8 cellular contexts compared by ENCODE assay signal in genomic region chr10:4767033-4767814, GRCh38. TPM values are rescaled to one million over a fixed set of nuclear protein-coding genes. Genes with fewer than 3 reads are reported as not detected.
DNase-seq lines count a peak whose midpoint lies in the region; ATAC-seq, FAIRE-seq and TF ChIP-seq lines count a peak whose summit lies in the region.

No MANE protein-coding gene starts in this region.

- H3K9ac ChIP-seq in IMR-90 (ENCODE audit: low read depth, low read length), result peak overlapping the region; percentile 22; the same call in 1 of the 2 replicates

- no peak overlapping the region for H2AFZ ChIP-seq in IMR-90 (replicated peaks; ENCODE audit: low read length, poor library complexity)

- CTCF ChIA-PET in IMR-90 (lab: Yijun Ruan, JAX), result interaction anchor here (0.6 to 3.0 kb wide), 6 partner anchors 97 to 1569 kb away, joined by 3 to 15 read pairs (median 4); no protein-coding TSS in a partner anchor
- CTCF ChIA-PET in MCF 10A (lab: Yijun Ruan, JAX), result interaction anchor here (0.5 to 8.2 kb wide), 35 partner anchors 10 to 1584 kb away, joined by 3 to 70 read pairs (median 4); no protein-coding TSS in a partner anchor

- peak overlapping the region; percentile 92 for H3K14ac ChIP-seq in IMR-90 (replicated peaks; ENCODE audit: low read depth, low read length)

- peak overlapping the region; percentile 81; the same call in 1 of the 2 replicates for H3K56ac ChIP-seq in IMR-90 (ENCODE audit: extremely low read depth, insufficient read depth, low read length)

- in situ Hi-C loops in IMR-90 (cut with MboI; ENCODE audit: low sequenced_read_pairs), result loop anchor here (10.0 to 25.0 kb wide), 4 partner anchors 505 to 1572 kb away; no protein-coding TSS in a partner anchor

- H4K20me1 ChIP-seq in IMR-90 (ENCODE audit: insufficient read depth, low read length), result no peaks in the 10 kb centered on the region

- H4K91ac ChIP-seq in IMR-90 (ENCODE audit: insufficient read depth, low read depth, low read length), result peak overlapping the region; percentile 61

- H2BK5ac ChIP-seq in IMR-90 (ENCODE audit: low read depth, low read length, poor library complexity, severe bottlenecking), result peak overlapping the region; percentile 88

- TF ChIP-seq POLR2A in IMR-90 (IDR thresholded peaks at IDR 0.05; ENCODE audit: low read depth, low read length) (no peak), vagina (IDR thresholded peaks at IDR 0.05) (no peak)

- H3K27me3 ChIP-seq in IMR-90 (ENCODE audit: control insufficient read depth, insufficient read depth, low read length) (no peaks in the 10 kb centered on the region), vagina (no peaks in the 10 kb centered on the region)

- DNase-seq in COR-L47 (lab: John Stamatoyannopoulos, UW) (peak; percentile 2), IMR-90 (peak; percentile 66), MCF 10A (ENCODE audit: unreplicated experiment) (peak; percentile 57), kidney glomerular epithelial cell (lab: John Stamatoyannopoulos, UW) (peak; percentile 72), vagina (ENCODE audit: extremely low spot score in 2 of 2) (no peak), HTR-8/SVneo (ENCODE audit: insufficient read length, low spot score) (no peak)

- TF ChIP-seq CTCF in IMR-90 (conservative IDR thresholded peaks at IDR 0.05; ENCODE audit: low read depth, low read length), result peak; percentile 76
- TF ChIP-seq CTCF in MCF 10A (IDR thresholded peaks at IDR 0.05; ENCODE audit: unreplicated experiment), result peak; percentile 78
- peak; percentile 44 to 86 (median 80) for TF ChIP-seq CTCF in vagina (IDR thresholded peaks at IDR 0.05)

- intact Hi-C loops in IMR-90 (cut with micrococcal nuclease), result loop anchor here (1.0 to 10.0 kb wide), 7 partner anchors 104 to 1570 kb away; no protein-coding TSS in a partner anchor
- intact Hi-C loops in MCF 10A (cut with micrococcal nuclease), result loop anchor here (1.0 to 2.0 kb wide), 7 partner anchors 88 to 1528 kb away; no protein-coding TSS in a partner anchor
- intact Hi-C loops in vagina (cut with DNase I), result no loop called here

- peak overlapping the region; percentile 99 for H2AK5ac ChIP-seq in IMR-90 (ENCODE audit: low read depth, low read length)

- H4K8ac ChIP-seq in IMR-90 (ENCODE audit: low read depth in 2 of 2, low read length in 2 of 2), result peak overlapping the region; percentile 53 to 94

- no peaks in the 10 kb centered on the region for H3K9me3 ChIP-seq in IMR-90 (ENCODE audit: control insufficient read depth, insufficient read depth, low read length)
- no peaks in the 10 kb centered on the region for H3K9me3 ChIP-seq in vagina

- peak overlapping the region; percentile 95 for H3K4ac ChIP-seq in IMR-90 (ENCODE audit: low read depth, low read length)

- peak; percentile 83 for TF ChIP-seq RAD21 in IMR-90 (IDR thresholded peaks at IDR 0.05; ENCODE audit: low read length)

- peak overlapping the region; percentile 70; the same call in 1 of the 2 replicates for H4K5ac ChIP-seq in IMR-90 (ENCODE audit: low read depth, low read length)

- no peaks in the 10 kb centered on the region for H3K27me3 Mint-ChIP-seq in MCF 10A (ENCODE audit: insufficient read depth, unreplicated experiment)

- no CpG with 5 or more reads among the region's 7 CpGs for WGBS in IMR-90 (ENCODE audit: extremely low coverage in 2 of 2, insufficient read length in 1 of 2), 2 experiments

- H3K79me1 ChIP-seq in IMR-90 (ENCODE audit: low read depth in 1 of 2, low read length in 2 of 2), result peaks cover 15 to 44% of the 10 kb centered on the region in 2 experiments; a peak in 3 of 4 replicates

- peak overlapping the region; percentile 76 for H3K27ac Mint-ChIP-seq in MCF 10A (ENCODE audit: low read depth, unreplicated experiment)

- peak overlapping the region; percentile 99 for H2BK120ac ChIP-seq in IMR-90 (ENCODE audit: low read depth, low read length)

- no peak overlapping the region for H2AK9ac ChIP-seq in IMR-90 (replicated peaks; ENCODE audit: low read depth, low read length, poor library complexity)

- peak overlapping the region; percentile 99 for H2BK15ac ChIP-seq in IMR-90 (ENCODE audit: low read depth, low read length)

- H3K9me3 Mint-ChIP-seq in MCF 10A (ENCODE audit: unreplicated experiment), result no peaks in the 10 kb centered on the region

- no TSS peak for BruUV-seq in IMR-90 (replicated peaks; lab: Mats Ljungman, UMichigan)
- no TSS peak for BruUV-seq in MCF 10A (replicated peaks; lab: Mats Ljungman, UMichigan)

- POLR2A ChIA-PET in IMR-90 (lab: Charles Lee; ENCODE audit: unreplicated experiment), result no interaction called here
- POLR2A ChIA-PET in MCF 10A (lab: Yijun Ruan, JAX), result interaction anchor here (0.6 to 6.9 kb wide), 21 partner anchors 8 to 1570 kb away, joined by 3 to 78 read pairs (median 5); partner anchors contain the start of gene KLF6

- H3K18ac ChIP-seq in IMR-90 (ENCODE audit: low read depth, low read length), result peak overlapping the region; percentile 78; the same call in 1 of the 2 replicates

- peak overlapping the region; percentile 100 for H2BK20ac ChIP-seq in IMR-90 (ENCODE audit: low read depth, low read length)

- peak overlapping the region; percentile 81 for H3K23ac ChIP-seq in IMR-90 (ENCODE audit: low read depth, low read length)

- H3K4me3 Mint-ChIP-seq in MCF 10A (ENCODE audit: unreplicated experiment), result no peak overlapping the region

- dilution Hi-C loops in IMR-90 (cut with HindIII; ENCODE audit: low sequenced_read_pairs, unreplicated experiment), result no loop called here

- no peak for ATAC-seq in IMR-90 (ENCODE audit: low read depth)
- ATAC-seq in HG03571 (IDR thresholded peaks at IDR 0.05; ENCODE audit: unreplicated experiment), result no peak
- no peak for ATAC-seq in HG02642 (IDR thresholded peaks at IDR 0.05; ENCODE audit: poor library complexity, unreplicated experiment)

- H3K27ac ChIP-seq in IMR-90 (ENCODE audit: insufficient read depth, low read length) (peak overlapping the region; percentile 57), vagina (peak overlapping the region; percentile 65)

- H3K36me3 Mint-ChIP-seq in MCF 10A (ENCODE audit: insufficient read depth, unreplicated experiment), result no peaks in the 10 kb centered on the region

- H3K9me1 ChIP-seq in IMR-90 (ENCODE audit: insufficient read depth, low read length), result peaks cover 4% of the 10 kb centered on the region

- no peaks in the 10 kb centered on the region for H3K36me3 ChIP-seq in IMR-90 (ENCODE audit: control insufficient read depth, insufficient read depth, low read length)
- no peaks in the 10 kb centered on the region for H3K36me3 ChIP-seq in vagina

- no peak for FAIRE-seq in HTR-8/SVneo (lab: Jason Lieb, UNC)

- no peak overlapping the region for H3K4me2 ChIP-seq in IMR-90 (ENCODE audit: low read depth, low read length)

- H3K4me3 ChIP-seq in IMR-90 (ENCODE audit: insufficient read depth, low read depth, low read length) (no peak overlapping the region), vagina (no peak overlapping the region)

- H3K4me1 ChIP-seq in IMR-90 (ENCODE audit: control insufficient read depth, insufficient read depth, low read length), result peaks cover 22% of the 10 kb centered on the region
- H3K4me1 ChIP-seq in vagina, result peaks cover 16% of the 10 kb centered on the region

- peaks cover 31% of the 10 kb centered on the region for H3K4me1 Mint-ChIP-seq in MCF 10A (ENCODE audit: insufficient read depth, unreplicated experiment)

TF ChIP-seq in IMR-90, 13 proteins besides CTCF, POLR2A, EP300 and RAD21:
- TF ChIP-seq NFE2L2 (IDR thresholded peaks at IDR 0.05; ENCODE audit: low read depth, low read length) (no peak), SMC3 (IDR thresholded peaks at IDR 0.05; ENCODE audit: low read depth, low read length) (peak; percentile 71), MAFK (IDR thresholded peaks at IDR 0.05; ENCODE audit: low read depth, low read length) (no peak)

RNA-seq across cellular contexts. Expression of gene AKR1E2, which starts 58.8 kb away (rescaled TPM):
- total RNA-seq in IMR-90 (2012; rRNA removed) (2.2 and 3.4 TPM in 2 replicates), MCF 10A (2022) (0.29 TPM in 1 of 2 replicates, not detected in the other), vagina (3.7 TPM)
- 1.1 and 1.2 TPM in 2 replicates for polyA plus RNA-seq in IMR-90 (2012; rRNA removed)
- polyA plus RNA-seq in IMR-90 (2012; cell fraction: cytosol; rRNA removed), result 0.76 and 0.79 TPM in 2 replicates
- 1.9 and 4.7 TPM in 2 replicates for polyA plus RNA-seq in IMR-90 (2012; cell fraction: nucleus; rRNA removed; ENCODE audit: low replicate concordance)

Comparison
In these comparisons a context has a peak if more than half of its experiments do, and no peak if none do; other contexts are left out.
1. DNase-seq: peak in COR-L47 (single experiment), IMR-90 (single experiment), MCF 10A (single experiment) and kidney glomerular epithelial cell (single experiment); none in vagina (0 of 2) and HTR-8/SVneo (single experiment).
2. Peak in every context shown above with its lines, with median percentiles within 50 percentile points of each other: CTCF ChIP-seq.